In genomic region chr16:57003439-57004386, GRCh38 we compare ENCODE assay signal across 11 cellular contexts. TPM values are rescaled to one million over a fixed set of nuclear protein-coding genes. Genes with fewer than 3 reads are reported as not detected.
DNase-seq lines count a peak whose midpoint lies in the region; ATAC-seq lines count a peak whose summit lies in the region.
"Had no signal": no experiment of that assay in that cellular context is flagged by ENCODE, and none has a peak within 500 bp of the region (broad histone marks: within the 10 kb centered on the region; RNA-seq: fewer than 3 reads in every experiment).

No MANE protein-coding gene starts in this region.

- peaks cover 53% of the 10 kb centered on the region for H3K4me1 ChIP-seq in effector memory CD4-positive, alpha-beta T cell (ENCODE audit: control insufficient read depth, insufficient read depth, low read length, poor library complexity, severe bottlenecking)

- peaks cover 22% of the 10 kb centered on the region for H3K36me3 ChIP-seq in effector memory CD4-positive, alpha-beta T cell (ENCODE audit: control insufficient read depth, insufficient read depth, low read length)
- H3K36me3 ChIP-seq: upper lobe of left lung had no signal

- H3K9me3 Mint-ChIP-seq in activated CD8-positive, alpha-beta memory T cell treated with anti-CD3 and anti-CD28 coated beads, Interleukin-2, amount 10 ng/mL, durations not matched to agents 7 days and 5 days (ENCODE audit: low read depth), result no peaks in the 10 kb centered on the region
- H3K9me3 Mint-ChIP-seq in stimulated activated effector memory CD8-positive, alpha-beta T cell treated with anti-CD3 and anti-CD28 coated beads, Interleukin-12 subunit alpha, Interleukin-12 subunit beta, amount 100 ng/mL, for 72 hours, result peaks cover 4% of the 10 kb centered on the region

- CTCF ChIA-PET in activated CD8-positive, alpha-beta memory T cell treated with anti-CD3 and anti-CD28 coated beads, Interleukin-2, amount 10 ng/mL, durations not matched to agents 7 days and 5 days (lab: Charles Lee), result interaction anchor here (0.7 to 3.1 kb wide), 5 partner anchors 8 to 38 kb away, joined by 3 to 12 read pairs (median 7); partner anchors contain the start of gene NLRC5

- H3K36me3 Mint-ChIP-seq in activated CD8-positive, alpha-beta memory T cell treated with anti-CD3 and anti-CD28 coated beads, Interleukin-2, amount 10 ng/mL, durations not matched to agents 7 days and 5 days, result peaks cover 41% of the 10 kb centered on the region
- H3K36me3 Mint-ChIP-seq in stimulated activated effector memory CD8-positive, alpha-beta T cell treated with anti-CD3 and anti-CD28 coated beads, Interleukin-12 subunit alpha, Interleukin-12 subunit beta, amount 100 ng/mL, for 72 hours, result peaks cover 52% of the 10 kb centered on the region

- no peak overlapping the region for H3K4me3 ChIP-seq in effector memory CD4-positive, alpha-beta T cell (ENCODE audit: insufficient read depth, low read depth, low read length, poor library complexity, severe bottlenecking)
- H3K4me3 ChIP-seq: skin epidermis, upper lobe of left lung had no signal

- H3K27ac ChIP-seq in effector memory CD4-positive, alpha-beta T cell (ENCODE audit: insufficient read depth, low read length, poor library complexity, severe bottlenecking), result peak overlapping the region; percentile 18

- ATAC-seq in activated CD8-positive, alpha-beta memory T cell treated with anti-CD3 and anti-CD28 coated beads, Interleukin-2, amount 10 ng/mL, durations not matched to agents 7 days and 5 days, result no peak
- no peak for ATAC-seq in stimulated activated effector memory CD8-positive, alpha-beta T cell treated with anti-CD3 and anti-CD28 coated beads, Interleukin-12 subunit alpha, Interleukin-12 subunit beta, amount 100 ng/mL, for 72 hours
- no peak for ATAC-seq in GM19397 (IDR thresholded peaks at IDR 0.05; ENCODE audit: unreplicated experiment)
- ATAC-seq in GM18517 (IDR thresholded peaks at IDR 0.05; ENCODE audit: unreplicated experiment), result no peak

- H3K27me3 Mint-ChIP-seq in activated CD8-positive, alpha-beta memory T cell treated with anti-CD3 and anti-CD28 coated beads, Interleukin-2, amount 10 ng/mL, durations not matched to agents 7 days and 5 days, result no peaks in the 10 kb centered on the region

- H3K27ac Mint-ChIP-seq in activated CD8-positive, alpha-beta memory T cell treated with anti-CD3 and anti-CD28 coated beads, Interleukin-2, amount 10 ng/mL, durations not matched to agents 7 days and 5 days, result peak overlapping the region; percentile 79
- peak overlapping the region; percentile 91 for H3K27ac Mint-ChIP-seq in stimulated activated effector memory CD8-positive, alpha-beta T cell treated with anti-CD3 and anti-CD28 coated beads, Interleukin-12 subunit alpha, Interleukin-12 subunit beta, amount 100 ng/mL, for 72 hours

- H3K27me3 ChIP-seq in effector memory CD4-positive, alpha-beta T cell (replicated peaks; ENCODE audit: control insufficient read depth, insufficient read depth, low read length, poor library complexity, severe bottlenecking), result no peaks in the 10 kb centered on the region
- H3K27me3 ChIP-seq: upper lobe of left lung had no signal

- no peak for DNase-seq in activated CD8-positive, alpha-beta memory T cell treated with anti-CD3 and anti-CD28 coated beads, Interleukin-2, amount 10 ng/mL, durations not matched to agents 7 days and 5 days
- DNase-seq in activated CD8-positive, alpha-beta memory T cell treated with anti-CD3 and anti-CD28 coated beads, Interleukin-2, amount 50 U/mL, for 48 hours, result no peak
- DNase-seq in NAMALWA (ENCODE audit: low spot score), result peak; percentile 69
- no peak for DNase-seq in effector memory CD4-positive, alpha-beta T cell
- no peak for DNase-seq in stimulated activated effector memory CD8-positive, alpha-beta T cell treated with anti-CD3 and anti-CD28 coated beads, Interleukin-12 subunit alpha, Interleukin-12 subunit beta, amount 100 ng/mL, for 72 hours (ENCODE audit: low spot score in 2 of 2)
- DNase-seq in cortex of kidney (lab: John Stamatoyannopoulos, UW), result no peak

- H3K4me3 Mint-ChIP-seq in activated CD8-positive, alpha-beta memory T cell treated with anti-CD3 and anti-CD28 coated beads, Interleukin-2, amount 10 ng/mL, durations not matched to agents 7 days and 5 days, result peak overlapping the region; percentile 31
- peak overlapping the region; percentile 63 for H3K4me3 Mint-ChIP-seq in stimulated activated effector memory CD8-positive, alpha-beta T cell treated with anti-CD3 and anti-CD28 coated beads, Interleukin-12 subunit alpha, Interleukin-12 subunit beta, amount 100 ng/mL, for 72 hours

- no peaks in the 10 kb centered on the region for H3K9me3 ChIP-seq in effector memory CD4-positive, alpha-beta T cell (ENCODE audit: control insufficient read depth, low read length)
- H3K9me3 ChIP-seq: upper lobe of left lung had no signal

- peaks cover 82% of the 10 kb centered on the region for H3K4me1 Mint-ChIP-seq in activated CD8-positive, alpha-beta memory T cell treated with anti-CD3 and anti-CD28 coated beads, Interleukin-2, amount 10 ng/mL, durations not matched to agents 7 days and 5 days
- peaks cover 79% of the 10 kb centered on the region for H3K4me1 Mint-ChIP-seq in stimulated activated effector memory CD8-positive, alpha-beta T cell treated with anti-CD3 and anti-CD28 coated beads, Interleukin-12 subunit alpha, Interleukin-12 subunit beta, amount 100 ng/mL, for 72 hours

RNA-seq across cellular contexts. Expression of gene NLRC5, which starts 14.4 kb away (rescaled TPM):
- 100 to 1,000 TPM; 156 to 287 TPM for total RNA-seq in activated CD8-positive, alpha-beta memory T cell treated with anti-CD3 and anti-CD28 coated beads, Interleukin-2, amount 10 ng/mL, durations not matched to agents 7 days and 5 days

RNA-seq across cellular contexts. Expression of gene CETP, which starts 42.0 kb away (rescaled TPM):
- not detected for total RNA-seq in activated CD8-positive, alpha-beta memory T cell treated with anti-CD3 and anti-CD28 coated beads, Interleukin-2, amount 10 ng/mL, durations not matched to agents 7 days and 5 days
- total RNA-seq: chondrocyte had no signal
